ENCODE assay signal across 9 cellular contexts in genomic region chr3:148379763-148380162, GRCh38.
DNase-seq lines count a peak whose midpoint lies in the region; ATAC-seq and TF ChIP-seq lines count a peak whose summit lies in the region.
"Had no signal": no experiment of that assay in that cellular context is flagged by ENCODE, and none has a peak within 500 bp of the region (broad histone marks: within the 10 kb centered on the region; RNA-seq: fewer than 3 reads in every experiment).

No MANE protein-coding gene starts in this region.

- H3K27ac ChIP-seq in HCT116 (ENCODE audit: low read depth, low read length) (no peak overlapping the region), WERI-Rb-1 (no peak overlapping the region), uterus (no peak overlapping the region)
- H3K27ac ChIP-seq: BLaER1 treated with 17β-estradiol and CSF1 and Interleukin-3, amounts not matched to agents 10 nM and 100 nM had no signal

- H3K4me1 Mint-ChIP-seq in stimulated activated naive B cell treated with anti-CD40 and anti-IgM and Interleukin-4, amounts not matched to agents 10 μg/mL and 1 μg/mL and 100 μg/mL, for 72 hours = no peaks in the 10 kb centered on the region

- H3K79me2 ChIP-seq in HCT116 (ENCODE audit: insufficient read depth, low read length) (no peaks in the 10 kb centered on the region), Loucy (ENCODE audit: insufficient read depth, low read length) (no peaks in the 10 kb centered on the region)

- no peaks in the 10 kb centered on the region for H3K27me3 ChIP-seq in HCT116 (ENCODE audit: insufficient read depth, low read length)
- H3K27me3 ChIP-seq in Loucy (ENCODE audit: insufficient read depth, low read length, poor library complexity, severe bottlenecking) = no peaks in the 10 kb centered on the region
- no peaks in the 10 kb centered on the region for H3K27me3 ChIP-seq in WERI-Rb-1 (ENCODE audit: insufficient read depth, low read depth, severe bottlenecking)
- no peaks in the 10 kb centered on the region for H3K27me3 ChIP-seq in uterus
- H3K27me3 ChIP-seq: BLaER1 treated with 17β-estradiol and CSF1 and Interleukin-3, amounts not matched to agents 10 nM and 100 nM had no signal

- TF ChIP-seq POLR2A in HCT116 (IDR thresholded peaks at IDR 0.05; ENCODE audit: borderline replicate concordance, extremely low read depth, insufficient read depth, insufficient read length) = no peak
- no peak for TF ChIP-seq POLR2A in uterus (IDR thresholded peaks at IDR 0.05)

- peaks cover 0 to 4% of the 10 kb centered on the region in 2 donors for H3K9me3 Mint-ChIP-seq in stimulated activated naive B cell treated with anti-CD40 and anti-IgM and Interleukin-4, amounts not matched to agents 10 μg/mL and 1 μg/mL and 100 μg/mL, for 72 hours

- H3K4me2 ChIP-seq in HCT116 (ENCODE audit: low read length) (no peak overlapping the region), Loucy (ENCODE audit: low read depth, low read length, poor library complexity, severe bottlenecking) (no peak overlapping the region)
- H3K4me2 ChIP-seq: BLaER1 treated with 17β-estradiol and CSF1 and Interleukin-3, amounts not matched to agents 10 nM and 100 nM had no signal

- no TSS peak for BruUV-seq in HCT116 (replicated peaks; lab: Mats Ljungman, UMichigan)

- H3K9me3 ChIP-seq in HCT116 (ENCODE audit: control insufficient read depth in 1 of 2, insufficient read depth in 1 of 2, low read depth in 1 of 2, low read length in 2 of 2) (no peaks in the 10 kb centered on the region), Loucy (ENCODE audit: insufficient read depth, low read depth, low read length) (no peaks in the 10 kb centered on the region), WERI-Rb-1 (ENCODE audit: severe bottlenecking) (no peaks in the 10 kb centered on the region), uterus (no peaks in the 10 kb centered on the region)
- H3K9me3 ChIP-seq: BLaER1 treated with 17β-estradiol and CSF1 and Interleukin-3, amounts not matched to agents 10 nM and 100 nM had no signal

- no peaks in the 10 kb centered on the region for H3K4me1 ChIP-seq in HCT116 (ENCODE audit: control insufficient read depth in 1 of 2, insufficient read depth in 2 of 2, low read length in 2 of 2)
- H3K4me1 ChIP-seq in Loucy (ENCODE audit: insufficient read depth, low read length, poor library complexity, severe bottlenecking) = no peaks in the 10 kb centered on the region
- no peaks in the 10 kb centered on the region for H3K4me1 ChIP-seq in uterus
- H3K4me1 ChIP-seq: BLaER1 treated with 17β-estradiol and CSF1 and Interleukin-3, amounts not matched to agents 10 nM and 100 nM had no signal

- peak; percentile 49 to 66 (median 63); a peak in 5 of 6 replicates for TF ChIP-seq CTCF in HCT116 (IDR thresholded peaks at IDR 0.05 in 2 of 3, conservative IDR thresholded peaks at IDR 0.05 in 1 of 3; ENCODE audit: borderline replicate concordance in 1 of 3, insufficient read depth in 1 of 3, low read depth in 2 of 3, low read length in 2 of 3)
- TF ChIP-seq CTCF in Loucy (conservative IDR thresholded peaks at IDR 0.05; ENCODE audit: low read length) = peak; percentile 75
- TF ChIP-seq CTCF in WERI-Rb-1 (IDR thresholded peaks at IDR 0.05; ENCODE audit: low read depth, low read length) = peak; percentile 55
- peak in 3 of 4 experiments; percentile 27 to 51 (median 43) for TF ChIP-seq CTCF in uterus (IDR thresholded peaks at IDR 0.05)

- CTCF ChIA-PET in HCT116 (lab: Charles Lee) = interaction anchor here (0.6 to 3.4 kb wide), 11 partner anchors 12 to 651 kb away, joined by 3 to 65 read pairs (median 10); no protein-coding TSS in a partner anchor

- H3K4me3 ChIP-seq in HCT116 (replicated peaks in 1 of 2; ENCODE audit: low read depth in 1 of 2, low read length in 2 of 2) (no peak overlapping the region), Loucy (ENCODE audit: low read length, poor library complexity, severe bottlenecking) (no peak overlapping the region), WERI-Rb-1 (ENCODE audit: low read depth, low read length) (no peak overlapping the region), uterus (no peak overlapping the region)
- H3K4me3 ChIP-seq: BLaER1 treated with 17β-estradiol and CSF1 and Interleukin-3, amounts not matched to agents 10 nM and 100 nM had no signal

- peak; percentile 99 for ATAC-seq in HCT116
- ATAC-seq in stimulated activated naive B cell treated with anti-CD40 and anti-IgM and Interleukin-4, amounts not matched to agents 10 μg/mL and 1 μg/mL and 100 μg/mL, for 72 hours (replicated peaks) = no peak

- POLR2A ChIA-PET in HCT116 (lab: Charles Lee) = no interaction called here

- no peaks in the 10 kb centered on the region for H3F3A ChIP-seq in Loucy (ENCODE audit: low read depth)

- H3K9ac ChIP-seq in HCT116 (ENCODE audit: low read length) (no peak overlapping the region), Loucy (ENCODE audit: low read depth, low read length, poor library complexity, severe bottlenecking) (no peak overlapping the region)
- H3K9ac ChIP-seq: BLaER1 treated with 17β-estradiol and CSF1 and Interleukin-3, amounts not matched to agents 10 nM and 100 nM had no signal

- no peak overlapping the region for H3K27ac Mint-ChIP-seq in stimulated activated naive B cell treated with anti-CD40 and anti-IgM and Interleukin-4, amounts not matched to agents 10 μg/mL and 1 μg/mL and 100 μg/mL, for 72 hours

- H3K36me3 Mint-ChIP-seq in stimulated activated naive B cell treated with anti-CD40 and anti-IgM and Interleukin-4, amounts not matched to agents 10 μg/mL and 1 μg/mL and 100 μg/mL, for 72 hours = no peaks in the 10 kb centered on the region

- intact Hi-C loops in HCT116 (cut with micrococcal nuclease) = loop anchor here (1.0 to 5.0 kb wide), 4 partner anchors 78 to 563 kb away; no protein-coding TSS in a partner anchor
- intact Hi-C loops in uterus (cut with DNase I; ENCODE audit: low total_unique reads) = no loop called here

- no peaks in the 10 kb centered on the region for H3K27me3 Mint-ChIP-seq in stimulated activated naive B cell treated with anti-CD40 and anti-IgM and Interleukin-4, amounts not matched to agents 10 μg/mL and 1 μg/mL and 100 μg/mL, for 72 hours

- RAD21 ChIA-PET in HCT116 (lab: Charles Lee; ENCODE audit: low non-redundant PET in 1 of 2, low total read pairs in 2 of 2, uncharacterized antibody in 2 of 2, unreplicated experiment in 2 of 2) = interaction anchor here (1.0 to 2.9 kb wide), 3 partner anchors 80 to 339 kb away, joined by 3 to 10 read pairs (median 8); no protein-coding TSS in a partner anchor

- peak; percentile 50 for DNase-seq in NCI-H2107 treated with DMSO at 0.1 percent for 48 hours (lab: John Stamatoyannopoulos, UW; ENCODE audit: unreplicated experiment)
- no peak for DNase-seq in NCI-H2107 (lab: John Stamatoyannopoulos, UW)
- peak; percentile 65 for DNase-seq in HCT116 (ENCODE audit: low read depth, low spot score)
- DNase-seq in WERI-Rb-1 = peak; percentile 8
- peak; percentile 49 for DNase-seq in iPS-NIHi11 (ENCODE audit: low spot score)
- DNase-seq in uterus = no peak
- no peak for DNase-seq in stimulated activated naive B cell treated with anti-CD40 and anti-IgM and Interleukin-4, amounts not matched to agents 10 μg/mL and 1 μg/mL and 100 μg/mL, for 72 hours

- H3K4me3 Mint-ChIP-seq in stimulated activated naive B cell treated with anti-CD40 and anti-IgM and Interleukin-4, amounts not matched to agents 10 μg/mL and 1 μg/mL and 100 μg/mL, for 72 hours = no peak overlapping the region

- H3K36me3 ChIP-seq in HCT116 (ENCODE audit: control insufficient read depth in 1 of 2, insufficient read depth in 2 of 2, low read length in 2 of 2) (no peaks in the 10 kb centered on the region), Loucy (ENCODE audit: insufficient read depth, low read length) (no peaks in the 10 kb centered on the region), WERI-Rb-1 (no peaks in the 10 kb centered on the region), uterus (no peaks in the 10 kb centered on the region)
- H3K36me3 ChIP-seq: BLaER1 treated with 17β-estradiol and CSF1 and Interleukin-3, amounts not matched to agents 10 nM and 100 nM had no signal

- H3K9me2 ChIP-seq in HCT116 (ENCODE audit: insufficient read depth) = no peaks in the 10 kb centered on the region
- H3K9me2 ChIP-seq in Loucy (replicated peaks; ENCODE audit: low read depth, low read length) = no peaks in the 10 kb centered on the region

- no peaks in the 10 kb centered on the region for H4K20me1 ChIP-seq in HCT116 (ENCODE audit: insufficient read depth)
- no peaks in the 10 kb centered on the region for H4K20me1 ChIP-seq in Loucy (ENCODE audit: insufficient read depth, low read length, poor library complexity, severe bottlenecking)
- H4K20me1 ChIP-seq: BLaER1 treated with 17β-estradiol and CSF1 and Interleukin-3, amounts not matched to agents 10 nM and 100 nM had no signal

- H2AFZ ChIP-seq in HCT116 (ENCODE audit: low read depth, low read length, poor library complexity, severe bottlenecking) (peak overlapping the region; percentile 85), Loucy (ENCODE audit: low read length) (no peak overlapping the region)

- peak; percentile 86 for TF ChIP-seq RAD21 in HCT116 (IDR thresholded peaks at IDR 0.05; ENCODE audit: low read depth)

TF ChIP-seq in HCT116, 20 proteins besides CTCF, POLR2A, EP300 and RAD21:
- no peak for TF ChIP-seq EZH2phosphoT487 (IDR thresholded peaks at IDR 0.05; ENCODE audit: borderline replicate concordance)
- no peak for TF ChIP-seq EZH2 (IDR thresholded peaks at IDR 0.05)
- no peak for TF ChIP-seq CEBPB (IDR thresholded peaks at IDR 0.05; ENCODE audit: low read depth)
- TF ChIP-seq ZFX (IDR thresholded peaks at IDR 0.05) = no peak
- TF ChIP-seq SP1 (IDR thresholded peaks at IDR 0.05; ENCODE audit: low read depth) = no peak

Comparison
In these comparisons a context has a peak if more than half of its experiments do, and no peak if none do; other contexts are left out.
1. DNase-seq: peak in NCI-H2107 treated with DMSO at 0.1 percent for 48 hours (single experiment), HCT116 (single experiment), WERI-Rb-1 (single experiment) and iPS-NIHi11 (single experiment); none in NCI-H2107 (single experiment), uterus (0 of 2) and stimulated activated naive B cell treated with anti-CD40 and anti-IgM and Interleukin-4, amounts not matched to agents 10 μg/mL and 1 μg/mL and 100 μg/mL, for 72 hours (single experiment).
2. Peak in every context shown above with its lines, with median percentiles within 50 percentile points of each other: CTCF ChIP-seq.